Comparison of ENCODE assay signal across 8 cellular contexts in genomic region chr2:127106457-127106997, GRCh38. TPM values are rescaled to one million over a fixed set of nuclear protein-coding genes. Genes with fewer than 3 reads are reported as not detected.
A peak's percentile ranks its signal among the peaks of the same experiment; 100 is the strongest.
DNase-seq lines count a peak whose midpoint lies in the region; ATAC-seq and TF ChIP-seq lines count a peak whose summit lies in the region.

No MANE protein-coding gene starts in this region.

- H3K36me3 Mint-ChIP-seq in CD14-positive monocyte: no peaks in the 10 kb centered on the region
- no peaks in the 10 kb centered on the region for H3K36me3 Mint-ChIP-seq in activated T-helper 17 cell treated with anti-CD3 and anti-CD28 coated beads, Interleukin-2, amount 50 U/mL, for 72 hours (ENCODE audit: low read depth)

- peak overlapping the region in 2 of 7 donors; percentile 30 to 48 for H3K27ac Mint-ChIP-seq in CD14-positive monocyte
- no peak overlapping the region for H3K27ac Mint-ChIP-seq in activated T-helper 17 cell treated with anti-CD3 and anti-CD28 coated beads, Interleukin-2, amount 50 U/mL, for 72 hours

- H3K27me3 Mint-ChIP-seq in CD14-positive monocyte (ENCODE audit: low read depth in 3 of 3): peaks cover 18 to 45% (median 30%) of the 10 kb centered on the region in 3 donors
- peaks cover 8% of the 10 kb centered on the region for H3K27me3 Mint-ChIP-seq in activated T-helper 17 cell treated with anti-CD3 and anti-CD28 coated beads, Interleukin-2, amount 50 U/mL, for 72 hours

- DNase-seq in CD14-positive monocyte (ENCODE audit: low spot score) (no peak), left ventricle myocardium superior (peak; percentile 49), retinal pigment epithelial cell (ENCODE audit: low read depth) (no peak), NCI-H1092 treated with DMSO at 0.1 percent for 48 hours (lab: John Stamatoyannopoulos, UW) (no peak)
- no peak for DNase-seq in stimulated activated CD4-positive, alpha-beta T cell treated with anti-CD3 and anti-CD28 coated beads, Interleukin-12 subunit alpha, Interleukin-12 subunit beta, amount 100 ng/mL, for 4 hours

- intact Hi-C loops in CD14-positive monocyte (cut with micrococcal nuclease) (loop anchor here (2.0 to 5.0 kb wide), 2 partner anchors 20 to 34 kb away; no protein-coding TSS in a partner anchor), left ventricle myocardium superior (cut with micrococcal nuclease) (no loop called here)

- peak overlapping the region; percentile 83 to 87 for H3K4me3 Mint-ChIP-seq in CD14-positive monocyte
- H3K4me3 Mint-ChIP-seq in activated T-helper 17 cell treated with anti-CD3 and anti-CD28 coated beads, Interleukin-2, amount 50 U/mL, for 72 hours: peak overlapping the region; percentile 58

- H3K4me1 Mint-ChIP-seq in CD14-positive monocyte: peaks cover 10% of the 10 kb centered on the region
- no peaks in the 10 kb centered on the region for H3K4me1 Mint-ChIP-seq in activated T-helper 17 cell treated with anti-CD3 and anti-CD28 coated beads, Interleukin-2, amount 50 U/mL, for 72 hours

- ATAC-seq in GM19455 (IDR thresholded peaks at IDR 0.05; ENCODE audit: unreplicated experiment) (peak; percentile 28), HG03469 (IDR thresholded peaks at IDR 0.05; ENCODE audit: unreplicated experiment) (peak; percentile 18), left ventricle myocardium superior (peak; percentile 28)
- ATAC-seq in activated T-helper 17 cell treated with anti-CD3 and anti-CD28 coated beads, Interleukin-2, amount 50 U/mL, for 72 hours (replicated peaks): peak; percentile 11

- peak overlapping the region; percentile 80 for H3K4me3 ChIP-seq in retinal pigment epithelial cell (ENCODE audit: low read length)

- no peaks in the 10 kb centered on the region for H3K9me3 Mint-ChIP-seq in CD14-positive monocyte
- no peaks in the 10 kb centered on the region for H3K9me3 Mint-ChIP-seq in activated T-helper 17 cell treated with anti-CD3 and anti-CD28 coated beads, Interleukin-2, amount 50 U/mL, for 72 hours

- TF ChIP-seq CTCF in CD14-positive monocyte (IDR thresholded peaks at IDR 0.05): no peak
- no peak for TF ChIP-seq CTCF in retinal pigment epithelial cell (conservative IDR thresholded peaks at IDR 0.05; ENCODE audit: low read depth, low read length)

RNA-seq across cellular contexts. Expression of gene BIN1, which starts 0.4 kb away (rescaled TPM):
- polyA plus RNA-seq in CD14-positive monocyte: 1 to 10 TPM; 4.1 to 7.5 TPM
- total RNA-seq in activated T-helper 17 cell treated with anti-CD3 and anti-CD28 coated beads, Interleukin-2, amount 50 U/mL, for 72 hours: 100 to 1,000 TPM in 1 of 2 donors, 10 to 100 TPM in 1; 84.0 to 110 TPM
- total RNA-seq in left ventricle myocardium superior: 15.0 TPM
